19 cellular contexts compared by ENCODE assay signal in the genomic region with DNA sequence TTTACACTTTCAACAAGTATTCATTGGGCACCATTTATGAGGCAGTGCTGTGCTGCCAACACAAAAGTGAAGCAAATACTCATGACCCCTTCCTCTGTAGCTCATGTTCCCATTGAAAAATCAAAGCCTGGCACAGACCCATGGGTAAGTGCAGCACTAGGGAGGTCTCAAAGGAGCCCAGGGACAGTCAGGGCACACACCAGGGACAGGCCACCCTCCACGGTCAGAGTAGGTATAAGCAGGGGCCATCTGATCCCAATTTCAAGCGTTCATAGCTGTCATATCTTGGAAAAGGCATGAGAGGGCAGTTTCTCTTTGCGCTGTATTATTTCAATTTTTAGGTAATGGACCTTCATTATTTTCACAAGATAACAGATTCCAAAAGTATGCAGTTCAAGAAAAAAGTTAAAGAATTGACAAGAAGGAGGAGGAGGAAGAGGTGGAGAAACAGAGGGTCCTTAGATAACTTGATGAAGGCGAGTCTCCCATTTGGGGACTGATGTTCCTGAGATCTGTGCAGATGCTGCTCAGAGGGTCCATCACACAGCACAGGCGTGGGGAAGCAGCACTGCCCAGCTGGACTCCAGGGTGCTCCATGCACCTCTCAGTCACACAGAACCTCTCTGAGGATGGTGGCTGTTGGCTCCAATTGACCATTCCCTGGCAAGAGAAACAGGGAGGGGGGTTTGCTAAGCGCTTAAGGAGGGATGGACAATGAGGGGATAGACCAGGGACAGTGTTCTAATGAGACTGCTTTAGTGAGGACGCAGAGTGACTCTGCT. TPM values are rescaled to one million over a fixed set of nuclear protein-coding genes. Genes with fewer than 3 reads are reported as not detected.
DNase-seq lines count a peak whose midpoint lies in the region; ATAC-seq and TF ChIP-seq lines count a peak whose summit lies in the region.
"Had no signal": no experiment of that assay in that cellular context is flagged by ENCODE, and none has a peak within 500 bp of the region (broad histone marks: within the 10 kb centered on the region; RNA-seq: fewer than 3 reads in every experiment).

No MANE protein-coding gene starts in this region.

- H4K20me1 ChIP-seq in neural progenitor cell (ENCODE audit: low read depth): no peaks in the 10 kb centered on the region

- TF ChIP-seq CTCF in neural progenitor cell (IDR thresholded peaks at IDR 0.05): no peak
- TF ChIP-seq CTCF in upper lobe of left lung (IDR thresholded peaks at IDR 0.05): no peak
- TF ChIP-seq CTCF in gastroesophageal sphincter (IDR thresholded peaks at IDR 0.05): no peak

- H3K27me3 Mint-ChIP-seq in stimulated activated naive CD8-positive, alpha-beta T cell treated with anti-CD3 and anti-CD28 coated beads, Interleukin-15, amount 100 ng/mL, for 72 hours: peaks cover 38% of the 10 kb centered on the region
- peaks cover 22% of the 10 kb centered on the region for H3K27me3 Mint-ChIP-seq in dendritic cell treated with granulocyte-macrophage colony-stimulating factor and Interleukin-4, amounts not matched to agents 40 ng/mL and 50 ng/mL, for 4 days
- no peaks in the 10 kb centered on the region for H3K27me3 Mint-ChIP-seq in neural progenitor cell (ENCODE audit: insufficient read depth, low read depth)

- no peak overlapping the region for H3K4me3 ChIP-seq in neural progenitor cell
- H3K4me3 ChIP-seq in upper lobe of left lung: no peak overlapping the region
- no peak overlapping the region for H3K4me3 ChIP-seq in gastroesophageal sphincter
- H3K4me3 ChIP-seq: GM23338 had no signal

- WGBS in upper lobe of left lung, 2 donors: 86 to 88% methylated on average over 7 of the region's 7 CpGs
- 84% methylated on average over 6 of the region's 7 CpGs; no CpG with 5 or more reads in 1 of the 2 donors for WGBS in gastroesophageal sphincter (ENCODE audit: low coverage in 1 of 2), 2 donors

- intact Hi-C loops in dendritic cell treated with granulocyte-macrophage colony-stimulating factor and Interleukin-4, amounts not matched to agents 40 ng/mL and 50 ng/mL, for 4 days (cut with micrococcal nuclease): no loop called here

- H3K4me2 ChIP-seq in neural progenitor cell: no peak overlapping the region
- H3K4me2 ChIP-seq: GM23338 had no signal

- no peaks in the 10 kb centered on the region for H3F3A ChIP-seq in neural progenitor cell (ENCODE audit: low read depth)

- TF ChIP-seq EP300 in upper lobe of left lung (IDR thresholded peaks at IDR 0.05) (no peak), gastroesophageal sphincter (IDR thresholded peaks at IDR 0.05) (no peak)

- H3K27me3 ChIP-seq in neural progenitor cell: no peaks in the 10 kb centered on the region
- no peaks in the 10 kb centered on the region for H3K27me3 ChIP-seq in upper lobe of left lung
- peaks cover 19% of the 10 kb centered on the region for H3K27me3 ChIP-seq in gastroesophageal sphincter

- H3K9ac ChIP-seq in neural progenitor cell: no peak overlapping the region

- no peak for ATAC-seq in stimulated activated naive CD8-positive, alpha-beta T cell treated with anti-CD3 and anti-CD28 coated beads, Interleukin-15, amount 100 ng/mL, for 72 hours
- no peak for ATAC-seq in stimulated activated naive CD8-positive, alpha-beta T cell treated with anti-CD3 and anti-CD28 coated beads, Interleukin-15, Interleukin-2, amounts not matched to agents 100 U/mL and 50 U/mL, for 24 hours
- ATAC-seq in upper lobe of left lung (ENCODE audit: low FRiP score in 2 of 2): peak; percentile 40 to 48
- ATAC-seq in HG02938 (IDR thresholded peaks at IDR 0.05; ENCODE audit: unreplicated experiment): no peak
- ATAC-seq in gastroesophageal sphincter: no peak
- ATAC-seq: CD8-positive, alpha-beta T cell; GM23338; HCT116 had no signal

- H3K36me3 ChIP-seq in neural progenitor cell (no peaks in the 10 kb centered on the region), upper lobe of left lung (peaks cover 4 to 34% (median 10%) of the 10 kb centered on the region in 4 donors), gastroesophageal sphincter (peaks cover 0 to 46% of the 10 kb centered on the region in 2 donors)

- H3K36me3 Mint-ChIP-seq in dendritic cell treated with granulocyte-macrophage colony-stimulating factor and Interleukin-4, amounts not matched to agents 40 ng/mL and 50 ng/mL, for 4 days (ENCODE audit: low read depth): peaks cover 34% of the 10 kb centered on the region
- H3K36me3 Mint-ChIP-seq in neural progenitor cell: peaks cover 14% of the 10 kb centered on the region
- H3K36me3 Mint-ChIP-seq: CD8-positive, alpha-beta T cell had no signal

- H3K27ac ChIP-seq in neural progenitor cell (no peak overlapping the region), upper lobe of left lung (no peak overlapping the region), gastroesophageal sphincter (no peak overlapping the region)
- H3K27ac ChIP-seq: C4-2B had no signal

- DNase-seq in stimulated activated naive CD8-positive, alpha-beta T cell treated with anti-CD3 and anti-CD28 coated beads, Interleukin-15, amount 100 ng/mL, for 72 hours: no peak
- DNase-seq in stimulated activated naive CD8-positive, alpha-beta T cell treated with anti-CD3 and anti-CD28 coated beads, Interleukin-15, Interleukin-2, amounts not matched to agents 100 U/mL and 50 U/mL, for 24 hours: no peak
- DNase-seq in neural progenitor cell (ENCODE audit: low spot score) (no peak), upper lobe of left lung (no peak), DMS53 (lab: John Stamatoyannopoulos, UW) (no peak)
- DNase-seq: 8988T; Caco-2; CD4-positive, CD25-positive, alpha-beta regulatory T cell; CD8-positive, alpha-beta T cell; DMS153; DMS79 treated with DMSO at 0.1 percent for 48 hours; GF-D8; H9 had no signal

- peaks cover 0 to 6% of the 10 kb centered on the region in 2 donors for H3K9me3 Mint-ChIP-seq in stimulated activated naive CD8-positive, alpha-beta T cell treated with anti-CD3 and anti-CD28 coated beads, Interleukin-15, amount 100 ng/mL, for 72 hours
- H3K9me3 Mint-ChIP-seq in dendritic cell treated with granulocyte-macrophage colony-stimulating factor and Interleukin-4, amounts not matched to agents 40 ng/mL and 50 ng/mL, for 4 days: no peaks in the 10 kb centered on the region
- peaks cover 2% of the 10 kb centered on the region for H3K9me3 Mint-ChIP-seq in neural progenitor cell
- H3K9me3 Mint-ChIP-seq: CD8-positive, alpha-beta T cell had no signal

- no peak overlapping the region for H3K4me3 Mint-ChIP-seq in stimulated activated naive CD8-positive, alpha-beta T cell treated with anti-CD3 and anti-CD28 coated beads, Interleukin-15, amount 100 ng/mL, for 72 hours
- no peak overlapping the region for H3K4me3 Mint-ChIP-seq in dendritic cell treated with granulocyte-macrophage colony-stimulating factor and Interleukin-4, amounts not matched to agents 40 ng/mL and 50 ng/mL, for 4 days
- no peak overlapping the region for H3K4me3 Mint-ChIP-seq in neural progenitor cell
- H3K4me3 Mint-ChIP-seq: CD4-positive, CD25-positive, alpha-beta regulatory T cell; CD8-positive, alpha-beta T cell; GM23338; H9 had no signal

- no peaks in the 10 kb centered on the region for H3K4me1 Mint-ChIP-seq in stimulated activated naive CD8-positive, alpha-beta T cell treated with anti-CD3 and anti-CD28 coated beads, Interleukin-15, amount 100 ng/mL, for 72 hours
- peaks cover 36% of the 10 kb centered on the region for H3K4me1 Mint-ChIP-seq in dendritic cell treated with granulocyte-macrophage colony-stimulating factor and Interleukin-4, amounts not matched to agents 40 ng/mL and 50 ng/mL, for 4 days (ENCODE audit: low read depth)
- no peaks in the 10 kb centered on the region for H3K4me1 Mint-ChIP-seq in neural progenitor cell
- H3K4me1 Mint-ChIP-seq: GM23338 had no signal

- H3K27ac Mint-ChIP-seq in stimulated activated naive CD8-positive, alpha-beta T cell treated with anti-CD3 and anti-CD28 coated beads, Interleukin-15, amount 100 ng/mL, for 72 hours: peak overlapping the region; percentile 46 to 76
- peak overlapping the region; percentile 82 for H3K27ac Mint-ChIP-seq in dendritic cell treated with granulocyte-macrophage colony-stimulating factor and Interleukin-4, amounts not matched to agents 40 ng/mL and 50 ng/mL, for 4 days
- no peak overlapping the region for H3K27ac Mint-ChIP-seq in neural progenitor cell
- H3K27ac Mint-ChIP-seq: CD4-positive, CD25-positive, alpha-beta regulatory T cell; CD8-positive, alpha-beta T cell; GM23338; H9 had no signal

- H3K79me2 ChIP-seq in neural progenitor cell (ENCODE audit: low read depth): no peaks in the 10 kb centered on the region

- H3K9me3 ChIP-seq in neural progenitor cell (ENCODE audit: low read depth): no peaks in the 10 kb centered on the region
- H3K9me3 ChIP-seq in upper lobe of left lung: no peaks in the 10 kb centered on the region
- no peaks in the 10 kb centered on the region for H3K9me3 ChIP-seq in gastroesophageal sphincter
- H3K9me3 ChIP-seq: Caco-2 had no signal

- TF ChIP-seq POLR2A in upper lobe of left lung (IDR thresholded peaks at IDR 0.05) (no peak), gastroesophageal sphincter (IDR thresholded peaks at IDR 0.05) (no peak)

- H2AFZ ChIP-seq in neural progenitor cell (replicated peaks): peak overlapping the region; percentile 24
- H2AFZ ChIP-seq: GM23338 had no signal

- H3K4me1 ChIP-seq in neural progenitor cell (no peaks in the 10 kb centered on the region), upper lobe of left lung (peaks cover 0 to 2% (median 0%) of the 10 kb centered on the region in 4 donors), gastroesophageal sphincter (peaks cover 0 to 25% (median 0%) of the 10 kb centered on the region in 3 donors)
- H3K4me1 ChIP-seq: Caco-2 had no signal

RNA-seq across cellular contexts. Expression of a gene that starts 7.5 kb away (rescaled TPM):
- 35.9 and 37.6 TPM in 2 replicates for total RNA-seq in neural progenitor cell (ENCODE audit: low replicate concordance)
- 100 to 1,000 TPM in 4 of 6 donors, 10 to 100 TPM in 2; 71.4 to 198 (median 144) TPM for total RNA-seq in upper lobe of left lung
- 100 to 1,000 TPM; 102 to 290 (median 137) TPM for total RNA-seq in gastroesophageal sphincter

Comparison
In these comparisons a context has a peak if more than half of its experiments do, and no peak if none do; other contexts are left out.
1. ATAC-seq: peak in upper lobe of left lung (2 of 2); none in stimulated activated naive CD8-positive, alpha-beta T cell treated with anti-CD3 and anti-CD28 coated beads, Interleukin-15, amount 100 ng/mL, for 72 hours (single experiment), stimulated activated naive CD8-positive, alpha-beta T cell treated with anti-CD3 and anti-CD28 coated beads, Interleukin-15, Interleukin-2, amounts not matched to agents 100 U/mL and 50 U/mL, for 24 hours (single experiment), HG02938 (single experiment) and gastroesophageal sphincter (single experiment).